In the genomic region with DNA sequence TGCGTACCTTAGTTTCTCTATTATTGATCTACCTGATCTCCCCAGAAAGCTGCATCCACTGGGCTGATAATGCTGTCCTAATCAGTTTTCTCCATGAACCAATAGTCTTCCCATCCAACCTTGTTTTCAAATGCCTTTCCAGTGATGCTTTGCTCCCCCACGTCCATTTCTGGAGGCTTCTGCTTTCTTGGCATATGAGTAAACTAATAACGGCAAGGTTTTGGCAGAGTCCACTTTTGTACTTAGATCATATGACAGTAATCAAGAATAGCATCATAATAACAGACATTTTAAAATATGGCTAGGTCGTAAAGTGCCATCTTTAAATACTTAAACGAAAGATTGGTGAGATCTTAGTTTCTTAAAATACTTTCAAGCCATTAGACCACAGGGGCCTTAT, we compare ENCODE assay signal across 19 cellular contexts. TPM values are rescaled to one million over a fixed set of nuclear protein-coding genes. Genes with fewer than 3 reads are reported as not detected.
A peak's percentile ranks its signal among the peaks of the same experiment; 100 is the strongest.
DNase-seq lines count a peak whose midpoint lies in the region; FAIRE-seq and TF ChIP-seq lines count a peak whose summit lies in the region.
"Had no signal": no experiment of that assay in that cellular context is flagged by ENCODE, and none has a peak within 500 bp of the region (broad histone marks: within the 10 kb centered on the region; RNA-seq: fewer than 3 reads in every experiment).

No MANE protein-coding gene starts in this region.

- no peaks in the 10 kb centered on the region for H3K9me3 ChIP-seq in adrenal gland (replicated peaks in 1 of 3)

- no peak for FAIRE-seq in H54 (lab: Jason Lieb, UNC)
- FAIRE-seq: RCC 7860 had no signal

- H3K27me3 ChIP-seq in adrenal gland: peaks cover 18% of the 10 kb centered on the region

- H3K36me3 ChIP-seq in adrenal gland (replicated peaks in 1 of 2): no peaks in the 10 kb centered on the region

- WGBS in adrenal gland, 4 donors: 68 to 77% (median 68%) methylated on average over 5 of the region's 5 CpGs

- DNase-seq in AG20443 (ENCODE audit: low spot score): peak; percentile 32
- peak; percentile 64 for DNase-seq in GM04503 (ENCODE audit: low read depth)
- peak; percentile 0 to 5 for DNase-seq in cardiac fibroblast (ENCODE audit: low read depth in 2 of 2)
- no peak for DNase-seq in H54 (ENCODE audit: insufficient read length, low spot score)
- DNase-seq in adrenal gland: no peak
- DNase-seq in amygdala (lab: John Stamatoyannopoulos, UW): no peak
- DNase-seq: DMS53, GF-D8, H7, Kasumi-1, NCI-H1417 treated with DMSO at 0.1 percent for 48 hours, NCI-H2029, NCI-H2171 treated with DMSO at 0.1 percent for 48 hours, NCI-H82, SHP77 treated with DMSO at 0.1 percent for 48 hours had no signal

- H3K27ac ChIP-seq in adrenal gland: no peak overlapping the region

- H3K36me3 Mint-ChIP-seq in nephron (ENCODE audit: low read depth): no peaks in the 10 kb centered on the region
- H3K36me3 Mint-ChIP-seq: CD14-positive monocyte had no signal

- no peaks in the 10 kb centered on the region for H3K27me3 Mint-ChIP-seq in nephron (ENCODE audit: low read depth)

- H3K4me1 Mint-ChIP-seq in nephron: peaks cover 12% of the 10 kb centered on the region

- intact Hi-C loops in adrenal gland (cut with DNase I): no loop called here

- H3K9me3 Mint-ChIP-seq in nephron: peaks cover 6% of the 10 kb centered on the region
- H3K9me3 Mint-ChIP-seq: CD14-positive monocyte had no signal

- H3K4me3 ChIP-seq in cardiac fibroblast (replicated peaks in 1 of 2; ENCODE audit: low read depth in 2 of 2, low read length in 2 of 2): no peak overlapping the region
- H3K4me3 ChIP-seq in adrenal gland: no peak overlapping the region

- H3K27ac Mint-ChIP-seq in nephron: peak overlapping the region; percentile 31 to 49 (median 33)
- H3K27ac Mint-ChIP-seq: CD14-positive monocyte had no signal

- TF ChIP-seq CTCF in cardiac fibroblast (IDR thresholded peaks at IDR 0.05; ENCODE audit: low read depth, low read length) (no peak), nephron (IDR thresholded peaks at IDR 0.05; ENCODE audit: unreplicated experiment in 3 of 3) (no peak), adrenal gland (IDR thresholded peaks at IDR 0.05) (no peak)

- TF ChIP-seq POLR2A in H54 (IDR thresholded peaks at IDR 0.05; ENCODE audit: low read depth, low read length): no peak
- TF ChIP-seq POLR2A in adrenal gland (IDR thresholded peaks at IDR 0.05): no peak

- no peak overlapping the region for H3K4me3 Mint-ChIP-seq in nephron
- H3K4me3 Mint-ChIP-seq: CD14-positive monocyte had no signal

- no peaks in the 10 kb centered on the region for H3K4me1 ChIP-seq in adrenal gland (replicated peaks in 1 of 2)

RNA-seq across cellular contexts. Expression of gene FAM9B, which starts 38.4 kb away (rescaled TPM):
- total RNA-seq in adrenal gland: under 1 TPM in 1 of 8 donors, not detected in 7; 0.44 TPM
- under 1 TPM in 1 of 3 donors, not detected in 2; 0.56 TPM for polyA plus RNA-seq in adrenal gland
- total RNA-seq: NCI-H460 had no signal
- polyA plus RNA-seq: CD14-positive monocyte had no signal

Comparison
In these comparisons a context has a peak if more than half of its experiments do, and no peak if none do; other contexts are left out.
1. DNase-seq: peak in AG20443 (single experiment), GM04503 (single experiment) and cardiac fibroblast (2 of 2); none in H54 (single experiment), adrenal gland (0 of 7) and amygdala (0 of 56).